ENCODE assay signal across 19 cellular contexts in genomic region chr1:92843429-92844352, GRCh38. TPM values are rescaled to one million over a fixed set of nuclear protein-coding genes. Genes with fewer than 3 reads are reported as not detected.
DNase-seq lines count a peak whose midpoint lies in the region; ATAC-seq, FAIRE-seq and TF ChIP-seq lines count a peak whose summit lies in the region.
"Had no signal": no experiment of that assay in that cellular context is flagged by ENCODE, and none has a peak within 500 bp of the region (broad histone marks: within the 10 kb centered on the region; RNA-seq: fewer than 3 reads in every experiment).

No MANE protein-coding gene starts in this region.

- dilution Hi-C loops in mammary epithelial cell (cut with HindIII; ENCODE audit: low sequenced_read_pairs), result no loop called here

- H3K4me3 Mint-ChIP-seq in HFFc6 (no peak overlapping the region), progenitor cell of endocrine pancreas (ENCODE audit: low read depth) (no peak overlapping the region)

- H3K36me3 ChIP-seq in mammary epithelial cell (ENCODE audit: insufficient read depth, low read length) (peaks cover 37% of the 10 kb centered on the region), breast epithelium (peaks cover 10% of the 10 kb centered on the region), GM12878 (ENCODE audit: control insufficient read depth in 2 of 2, insufficient read depth in 2 of 2, low read length in 1 of 2) (peaks cover 11 to 33% of the 10 kb centered on the region in 2 experiments)

- H3K4me1 Mint-ChIP-seq in HFFc6 (ENCODE audit: low read depth) (peaks cover 13% of the 10 kb centered on the region), progenitor cell of endocrine pancreas (ENCODE audit: low read depth) (no peaks in the 10 kb centered on the region)

- 0 out of 2 replicates have a peak overlapping the region, but pooled peaks have one; percentile 13 for H3K27ac Mint-ChIP-seq in HFFc6
- H3K27ac Mint-ChIP-seq in progenitor cell of endocrine pancreas, result peak overlapping the region; percentile 41

- intact Hi-C loops in mammary epithelial cell (cut with micrococcal nuclease), result no loop called here
- intact Hi-C loops in breast epithelium (cut with DNase I; ENCODE audit: low total_unique reads), result no loop called here
- intact Hi-C loops in GM12878 (cut with micrococcal nuclease; ENCODE audit: unreplicated experiment), result no loop called here

- POLR2A ChIA-PET in GM12878 (lab: Charles Lee), result no interaction called here

- H3K27me3 Mint-ChIP-seq in HFFc6 (ENCODE audit: insufficient read depth) (no peaks in the 10 kb centered on the region), progenitor cell of endocrine pancreas (no peaks in the 10 kb centered on the region)

- WGBS in mammary epithelial cell (ENCODE audit: low coverage, missing lambda C conversion rate), result 98% methylated on average over 8 of the region's 8 CpGs
- WGBS in GM12878 (ENCODE audit: insufficient coverage, insufficient replicate concordance, low lambda C conversion rate, missing lambda C conversion rate), result 93% methylated on average over 8 of the region's 8 CpGs

- H3K9ac ChIP-seq in mammary epithelial cell (ENCODE audit: insufficient read depth, low read length), result no peak overlapping the region
- no peak overlapping the region for H3K9ac ChIP-seq in GM12878 (ENCODE audit: control insufficient read depth, insufficient read depth, low read length)
- H3K9ac ChIP-seq: KMS-11 had no signal

- H3K36me3 Mint-ChIP-seq in HFFc6 (ENCODE audit: low read depth) (peaks cover 37% of the 10 kb centered on the region), progenitor cell of endocrine pancreas (ENCODE audit: insufficient read depth) (peaks cover 38% of the 10 kb centered on the region)

- BruUV-seq in mammary epithelial cell (replicated peaks; lab: Mats Ljungman, UMichigan) (TSS peak; percentile 22), GM12878 (replicated peaks; lab: Mats Ljungman, UMichigan) (no TSS peak)

- ATAC-seq in GM12878, result peak; percentile 26; the same call in 1 of the 3 replicates
- ATAC-seq: mucosa of descending colon had no signal

- peaks cover 32% of the 10 kb centered on the region for H3K79me2 ChIP-seq in mammary epithelial cell (ENCODE audit: insufficient read depth, low read length)
- peaks cover 19% of the 10 kb centered on the region for H3K79me2 ChIP-seq in GM12878 (ENCODE audit: control insufficient read depth, insufficient read depth, low read length)

- RAD21 ChIA-PET in GM12878 (lab: Charles Lee; ENCODE audit: unreplicated experiment), result interaction anchor here (0.9 kb wide), 1 partner anchor 9 kb away, joined by 3 read pairs; no protein-coding TSS in a partner anchor

- H3K9me3 Mint-ChIP-seq in HFFc6 (no peaks in the 10 kb centered on the region), progenitor cell of endocrine pancreas (ENCODE audit: low read depth) (no peaks in the 10 kb centered on the region)

- TF ChIP-seq RAD21 in GM12878 (IDR thresholded peaks at IDR 0.05; ENCODE audit: insufficient read depth, low read depth, low read length), result no peak

- in situ Hi-C loops in mammary epithelial cell (cut with MboI; ENCODE audit: low sequenced_read_pairs in 2 of 2) (no loop called here), GM12878 (cut with MboI) (no loop called here), KBM-7 (cut with MboI; ENCODE audit: low pct_unique_long_range_greater_than_20kb, low sequenced_read_pairs) (no loop called here)

- no peak for TF ChIP-seq EP300 in GM12878 (IDR thresholded peaks at IDR 0.05; ENCODE audit: borderline replicate concordance in 1 of 2, control insufficient read depth in 1 of 2, low read depth in 2 of 2, low read length in 2 of 2)

- H4K20me1 ChIP-seq in mammary epithelial cell (ENCODE audit: insufficient read depth, low read length), result peaks cover 23% of the 10 kb centered on the region
- H4K20me1 ChIP-seq in GM12878 (ENCODE audit: control insufficient read depth, insufficient read depth), result no peaks in the 10 kb centered on the region; the same call in 1 of the 2 replicates

- H3K27ac ChIP-seq in mammary epithelial cell (ENCODE audit: insufficient read depth, low read depth, low read length) (no peak overlapping the region), breast epithelium (no peak overlapping the region), GM12878 (ENCODE audit: control insufficient read depth, insufficient read depth) (no peak overlapping the region)
- H3K27ac ChIP-seq: KMS-11, testis had no signal

- TF ChIP-seq POLR2A in breast epithelium (IDR thresholded peaks at IDR 0.05) (no peak), GM12878 (IDR thresholded peaks at IDR 0.05; ENCODE audit: low read depth, low read length) (peak; percentile 33; the same call in 1 of the 2 replicates)

- no peak for DNase-seq in mammary epithelial cell
- DNase-seq in breast epithelium (ENCODE audit: low spot score in 2 of 2), result no peak
- no peak for DNase-seq in HFFc6
- DNase-seq in GM12878 (ENCODE audit: low read depth, low spot score), result no peak
- no peak for DNase-seq in progenitor cell of endocrine pancreas (ENCODE audit: low spot score, unreplicated experiment)
- DNase-seq in KBM-7, result no peak
- DNase-seq in GF-D8 (lab: John Stamatoyannopoulos, UW), result no peak
- DNase-seq in GM19240 (ENCODE audit: insufficient read length, low spot score), result no peak
- DNase-seq: activated CD4-positive, CD25-positive, alpha-beta regulatory T cell; central memory CD4-positive, alpha-beta T cell; effector memory CD4-positive, alpha-beta T cell; hippocampal formation; kidney glomerular epithelial cell; mucosa of descending colon; NCI-H2171; stimulated activated CD4-positive, alpha-beta T cell treated with anti-CD3 and anti-CD28 coated beads, Interleukin-2, amount 100 ng/mL, for 48 hours; testis had no signal

- CTCF ChIA-PET in mammary epithelial cell (lab: Charles Lee; ENCODE audit: low non-redundant PET), result no interaction called here
- CTCF ChIA-PET in GM12878 (lab: Yijun Ruan, JAX), result interaction anchor here (1.2 to 2.1 kb wide), 4 partner anchors 15 to 150 kb away, joined by 3 to 9 read pairs (median 4); no protein-coding TSS in a partner anchor

- H3K4me2 ChIP-seq in mammary epithelial cell (ENCODE audit: insufficient read depth, low read depth, low read length) (no peak overlapping the region), GM12878 (ENCODE audit: control insufficient read depth, insufficient read depth) (no peak overlapping the region)
- H3K4me2 ChIP-seq: KMS-11 had no signal

- no peaks in the 10 kb centered on the region for H3K9me3 ChIP-seq in mammary epithelial cell (replicated peaks; ENCODE audit: insufficient read depth, low read length)
- H3K9me3 ChIP-seq in breast epithelium, result no peaks in the 10 kb centered on the region
- H3K9me3 ChIP-seq in GM12878 (replicated peaks; ENCODE audit: control insufficient read depth, insufficient read depth, low read length), result no peaks in the 10 kb centered on the region
- H3K9me3 ChIP-seq: mucosa of descending colon, testis had no signal

- H3K4me1 ChIP-seq in mammary epithelial cell (ENCODE audit: insufficient read depth, low read length) (peaks cover 13% of the 10 kb centered on the region), breast epithelium (no peaks in the 10 kb centered on the region), GM12878 (ENCODE audit: control insufficient read depth, insufficient read depth, low read length) (no peaks in the 10 kb centered on the region)
- H3K4me1 ChIP-seq: testis had no signal

- H3K27me3 ChIP-seq in mammary epithelial cell (ENCODE audit: insufficient read depth, low read length) (no peaks in the 10 kb centered on the region), breast epithelium (no peaks in the 10 kb centered on the region), GM12878 (replicated peaks in 1 of 2; ENCODE audit: control insufficient read depth in 2 of 2, insufficient read depth in 2 of 2, low read length in 1 of 2) (no peaks in the 10 kb centered on the region)
- H3K27me3 ChIP-seq: testis had no signal

- FAIRE-seq in GM12878 (lab: Jason Lieb, UNC), result no peak
- FAIRE-seq: D721Med had no signal

- TF ChIP-seq CTCF in mammary epithelial cell (conservative IDR thresholded peaks at IDR 0.05 in 1 of 2, IDR thresholded peaks at IDR 0.05 in 1 of 2; ENCODE audit: extremely low read depth in 1 of 2, insufficient read depth in 1 of 2, low read depth in 1 of 2, low read length in 2 of 2) (no peak), breast epithelium (IDR thresholded peaks at IDR 0.05) (no peak), HFFc6 (IDR thresholded peaks at IDR 0.05) (no peak), GM12878 (IDR thresholded peaks at IDR 0.05 in 2 of 3, conservative IDR thresholded peaks at IDR 0.05 in 1 of 3; ENCODE audit: control insufficient read depth in 2 of 3, extremely low read depth in 1 of 3, insufficient read depth in 1 of 3, low read depth in 3 of 3, low read length in 3 of 3) (no peak), progenitor cell of endocrine pancreas (IDR thresholded peaks at IDR 0.05; ENCODE audit: unreplicated experiment) (no peak)

- SMC1A ChIA-PET in GM12878 (lab: Charles Lee; ENCODE audit: uncharacterized antibody, unreplicated experiment), result no interaction called here

- H2AFZ ChIP-seq in mammary epithelial cell (ENCODE audit: low read depth, low read length) (no peak overlapping the region), GM12878 (ENCODE audit: control insufficient read depth, low read depth, low read length) (no peak overlapping the region)

- no peak overlapping the region for H3K4me3 ChIP-seq in mammary epithelial cell (replicated peaks in 1 of 3; ENCODE audit: insufficient read depth in 1 of 3, low read depth in 2 of 3, low read length in 3 of 3)
- no peak overlapping the region for H3K4me3 ChIP-seq in breast epithelium
- H3K4me3 ChIP-seq in GM12878, result no peak overlapping the region
- H3K4me3 ChIP-seq: mucosa of descending colon, testis had no signal

RNA-seq across cellular contexts. Expression of gene RPL5, which starts 11.9 kb away (rescaled TPM):
- total RNA-seq in mammary epithelial cell (1,000 to 10,000 TPM; 1,045 to 1,097 TPM), breast epithelium (1,000 to 10,000 TPM; 1,682 to 2,363 (median 2,105) TPM), GM12878 (2014; rRNA removed) (2,485 and 2,957 TPM in 2 replicates), GM12878 (2014; rRNA removed; fragmentation: Illumina TruSeq; extraction: Trizol) (2,629 and 2,674 TPM in 2 replicates), GM12878 (2021) (1,758 and 1,801 TPM in 2 replicates), progenitor cell of endocrine pancreas (1,364 and 1,423 TPM in 2 replicates)
- polyA plus RNA-seq in mammary epithelial cell (1,681 TPM), GM12878 (2011; rRNA removed) (3,432 and 4,044 TPM in 2 replicates), GM12878 (2014; fragmentation: Illumina TruSeq; extraction: Trizol) (2,529 and 2,797 TPM in 2 replicates), GM12878 (2014; fragmentation: Nextera tagmentation; extraction: Ambion mirVana) (1,000 to 10,000 TPM; 5,267 to 6,047 TPM), GM12878 (2014; rRNA removed) (3,008 and 3,188 TPM in 2 replicates), GM12878 (2016; fragmentation: Nextera tagmentation; extraction: Ambion mirVana) (1,000 to 10,000 TPM; 1,685 to 1,729 TPM)
- polyA minus RNA-seq in mammary epithelial cell, result 816 TPM
- 1,000 to 10,000 TPM in 1 of 6 experiments, 100 to 1,000 TPM in 5; 851 to 1,006 (median 921) TPM for total RNA-seq in HFFc6 (2021; fragmentation: NEBNext Ultra II Directional; extraction: Animal tissue kit (Norgen Biotek cat#: 25700))
- total RNA-seq in GM12878 (2013; cell fraction: nucleolus; rRNA removed), result 433 and 440 TPM in 2 replicates
- polyA plus RNA-seq in GM12878 (2011; ENCODE audit: low read depth), result 3,557 TPM
- 1,956 and 2,029 TPM in 2 replicates for polyA plus RNA-seq in GM12878 (2011; cell fraction: cytosol; rRNA removed)
- polyA plus RNA-seq in GM12878 (2011; cell fraction: nucleus; rRNA removed), result 767 and 919 TPM in 2 replicates
- polyA plus RNA-seq in GM12878 (2012), result 3,636 and 5,206 TPM in 2 replicates
- 1,703 and 1,902 TPM in 2 replicates for polyA minus RNA-seq in GM12878 (2011; rRNA and poly(A)+ RNA removed)
- polyA minus RNA-seq in GM12878 (2011; cell fraction: cytosol; rRNA and poly(A)+ RNA removed), result 454 and 570 TPM in 2 replicates
- 187 and 232 TPM in 2 replicates for polyA minus RNA-seq in GM12878 (2011; cell fraction: nucleus; rRNA and poly(A)+ RNA removed)

RNA-seq across cellular contexts. Expression of gene EVI5, which starts 58.8 kb away (rescaled TPM):
- total RNA-seq in mammary epithelial cell (10 to 100 TPM; 30.3 to 43.3 TPM), breast epithelium (10 to 100 TPM; 28.0 to 38.7 (median 31.2) TPM), GM12878 (2014; rRNA removed) (3.7 and 6.8 TPM in 2 replicates), GM12878 (2014; rRNA removed; fragmentation: Illumina TruSeq; extraction: Trizol) (2.3 and 3.7 TPM in 2 replicates), GM12878 (2021) (2.1 and 2.5 TPM in 2 replicates), progenitor cell of endocrine pancreas (30.3 and 32.1 TPM in 2 replicates)
- polyA plus RNA-seq in mammary epithelial cell (14.2 TPM), GM12878 (2011; rRNA removed) (1.4 and 2.0 TPM in 2 replicates), GM12878 (2014; fragmentation: Illumina TruSeq; extraction: Trizol) (0.78 and 1.3 TPM in 2 replicates), GM12878 (2014; fragmentation: Nextera tagmentation; extraction: Ambion mirVana) (under 1 TPM; 0.27 to 0.98 TPM), GM12878 (2014; rRNA removed) (2.4 and 5.1 TPM in 2 replicates), GM12878 (2016; fragmentation: Nextera tagmentation; extraction: Ambion mirVana) (1 to 10 TPM; 1.3 to 2.0 TPM)
- 21.6 TPM for polyA minus RNA-seq in mammary epithelial cell
- 10 to 100 TPM; 31.7 to 43.7 (median 34.0) TPM for total RNA-seq in HFFc6 (2021; fragmentation: NEBNext Ultra II Directional; extraction: Animal tissue kit (Norgen Biotek cat#: 25700))
- 8.1 and 12.4 TPM in 2 replicates for total RNA-seq in GM12878 (2013; cell fraction: nucleolus; rRNA removed)
- 0.63 TPM for polyA plus RNA-seq in GM12878 (2011; ENCODE audit: low read depth)
- 0.52 and 0.62 TPM in 2 replicates for polyA plus RNA-seq in GM12878 (2011; cell fraction: cytosol; rRNA removed)
- 1.0 and 1.9 TPM in 2 replicates for polyA plus RNA-seq in GM12878 (2011; cell fraction: nucleus; rRNA removed)
- polyA plus RNA-seq in GM12878 (2012), result 0.91 and 1.0 TPM in 2 replicates
- polyA minus RNA-seq in GM12878 (2011; rRNA and poly(A)+ RNA removed), result 1.1 and 1.6 TPM in 2 replicates
- polyA minus RNA-seq in GM12878 (2011; cell fraction: cytosol; rRNA and poly(A)+ RNA removed), result 0.94 and 1.9 TPM in 2 replicates
- 4.7 and 8.9 TPM in 2 replicates for polyA minus RNA-seq in GM12878 (2011; cell fraction: nucleus; rRNA and poly(A)+ RNA removed)
